ENCODE assay signal across 33 cellular contexts in the genomic region with DNA sequence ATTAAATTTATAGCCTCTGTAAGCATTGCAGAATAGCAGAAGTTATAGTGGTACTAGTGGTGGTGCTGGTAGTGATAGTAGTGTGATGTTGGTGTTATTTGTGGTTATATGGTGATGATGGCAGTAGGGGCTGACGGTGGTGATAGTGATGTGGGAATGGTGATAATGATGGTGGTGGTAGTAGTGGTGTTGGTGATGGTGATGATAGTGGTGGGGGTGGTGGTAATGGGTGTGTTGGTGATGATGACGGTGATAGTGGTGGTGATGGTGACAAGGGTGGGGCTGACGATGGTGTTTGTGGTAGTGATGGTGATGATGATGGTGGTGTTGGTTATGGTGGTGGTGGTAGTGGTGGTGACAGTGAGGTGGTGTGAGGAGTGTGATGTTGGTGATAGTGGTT. TPM values are rescaled to one million over a fixed set of nuclear protein-coding genes. Genes with fewer than 3 reads are reported as not detected.
"Had no signal": no experiment of that assay in that cellular context is flagged by ENCODE, and none has a peak within 500 bp of the region (broad histone marks: within the 10 kb centered on the region; RNA-seq: fewer than 3 reads in every experiment).

No MANE protein-coding gene starts in this region.

- H3K4me1 ChIP-seq: body of pancreas, colonic mucosa, esophagus squamous epithelium, gastroesophageal sphincter had no signal

- H3K27ac ChIP-seq: body of pancreas, colonic mucosa, epithelial cell of prostate, esophagus squamous epithelium, gastroesophageal sphincter had no signal

- H3K9me3 ChIP-seq: body of pancreas, colonic mucosa, esophagus squamous epithelium, gastroesophageal sphincter had no signal

- ATAC-seq: activated CD4-positive, alpha-beta T cell treated with anti-CD3 and anti-CD28 coated beads for 36 hours; activated CD8-positive, alpha-beta T cell treated with anti-CD3 and anti-CD28 coated beads for 36 hours; activated T-cell treated with anti-CD3 and anti-CD28 coated beads, Interleukin-2, amount 50 U/mL, for 4 hours; activated T-helper 17 cell treated with anti-CD3 and anti-CD28 coated beads, Interleukin-2, amount 50 U/mL, for 72 hours; body of pancreas; gastroesophageal sphincter had no signal

- H3K4me3 ChIP-seq: body of pancreas, colonic mucosa, esophagus squamous epithelium, gastroesophageal sphincter had no signal

- FAIRE-seq: endometrium, endothelial cell of umbilical vein had no signal

- H3K27me3 ChIP-seq: body of pancreas, colonic mucosa, esophagus squamous epithelium, gastroesophageal sphincter had no signal

- DNase-seq: activated CD4-positive, alpha-beta T cell treated with anti-CD3 and anti-CD28 coated beads for 36 hours; activated CD4-positive, alpha-beta T cell treated with anti-CD3 and anti-CD28 coated beads, Interleukin-2, amount 50 U/mL, for 1 hour; activated CD4-positive, alpha-beta T cell treated with anti-CD3 and anti-CD28 coated beads, Interleukin-2, amount 50 U/mL, for 48 hours; activated CD4-positive, CD25-positive, alpha-beta regulatory T cell; activated CD4-positive, CD25-positive, alpha-beta regulatory T cell treated with anti-CD3 and anti-CD28 coated beads, Interleukin-2, amount 50 U/mL, for 72 hours; activated CD8-positive, alpha-beta memory T cell treated with anti-CD3 and anti-CD28 coated beads for 24 hours; activated CD8-positive, alpha-beta T cell treated with anti-CD3 and anti-CD28 coated beads for 36 hours; activated effector memory CD4-positive, alpha-beta T cell treated with Interleukin-2 at 50 U/mL for 16 hours; activated gamma-delta T cell treated with Interleukin-2 at 50 U/mL for 16 hours; activated naive CD4-positive, alpha-beta T cell treated with anti-CD3 and anti-CD28 coated beads, Interleukin-2, amount 50 U/mL, for 16 hours; activated naive CD4-positive, alpha-beta T cell treated with Interleukin-2 at 50 U/mL for 16 hours; activated T-cell treated with anti-CD3 and anti-CD28 coated beads, Interleukin-2, amount 50 U/mL, for 4 hours; amygdala; aorta; body of pancreas; central memory CD4-positive, alpha-beta T cell; cerebellar nuclear complex; colonic mucosa; effector CD8-positive, alpha-beta T cell; esophagus squamous epithelium; foreskin melanocyte; T-helper 2 cell had no signal

- H3K36me3 ChIP-seq: colonic mucosa, esophagus squamous epithelium, gastroesophageal sphincter had no signal

RNA-seq across cellular contexts. Expression of a gene that starts 54.4 kb away (rescaled TPM):
- total RNA-seq: activated CD4-positive, alpha-beta T cell treated with anti-CD3 and anti-CD28 coated beads for 36 hours; activated CD8-positive, alpha-beta T cell treated with anti-CD3 and anti-CD28 coated beads for 36 hours; activated T-cell treated with anti-CD3 and anti-CD28 coated beads, Interleukin-2, amount 50 U/mL, for 4 hours; dermis microvascular lymphatic vessel endothelial cell; endothelial cell of umbilical vein; fibroblast of lung; fibroblast of villous mesenchyme; glomerular endothelial cell; T-helper 1 cell treated with Interleukin-12 subunit alpha and Interleukin-12 subunit beta and Interleukin-4 antibody, amounts not matched to agents 30 ng/mL and 1 ng/mL, for 36 hours had no signal
- polyA plus RNA-seq: endothelial cell of umbilical vein, esophagus, fibroblast of lung had no signal
